In the genomic region with DNA sequence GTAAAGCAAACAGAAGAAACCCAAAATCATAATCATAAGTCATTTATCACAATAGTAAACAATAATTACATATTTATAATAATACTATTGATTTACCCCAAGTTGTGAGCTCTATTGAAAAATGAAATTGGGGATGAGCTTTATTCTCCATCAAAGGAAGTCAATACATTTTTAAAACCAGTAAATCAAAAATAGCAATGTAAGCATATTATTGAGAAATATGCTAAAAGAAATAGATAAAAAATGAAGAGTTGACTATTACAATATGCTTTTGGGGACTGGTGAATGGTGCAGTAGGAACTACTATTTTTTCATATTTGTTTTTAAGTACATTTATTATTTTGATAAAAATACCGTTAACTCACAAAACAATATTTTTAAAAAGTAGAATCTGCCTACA, we compare ENCODE assay signal across 20 cellular contexts.
"Had no signal": no experiment of that assay in that cellular context is flagged by ENCODE, and none has a peak within 500 bp of the region (broad histone marks: within the 10 kb centered on the region; RNA-seq: fewer than 3 reads in every experiment).

No MANE protein-coding gene starts in this region.

- H2AFZ ChIP-seq: hepatocyte had no signal

- DNase-seq: colonic mucosa; cortex of kidney; effector CD8-positive, alpha-beta T cell; foreskin keratinocyte; heart left ventricle; hypothalamus; immature natural killer cell; islet precursor cell; kidney; kidney glomerular epithelial cell; left colon; left ventricle myocardium inferior; lower lobe of right lung; mesenchymal stem cell; mucosa of descending colon; naive B cell had no signal

- H3K9me3 ChIP-seq: colonic mucosa, esophagus muscularis mucosa, gastroesophageal sphincter had no signal

- H3K27ac ChIP-seq: colonic mucosa, esophagus muscularis mucosa, foreskin keratinocyte, gastroesophageal sphincter, heart left ventricle, left ventricle myocardium inferior, lower lobe of right lung had no signal

- H3K4me2 ChIP-seq: hepatocyte had no signal

- FAIRE-seq: frontal cortex, kidney had no signal

- H3K79me2 ChIP-seq: hepatocyte had no signal

- H3K4me3 ChIP-seq: colonic mucosa, esophagus muscularis mucosa, gastroesophageal sphincter, heart left ventricle, hepatocyte, left ventricle myocardium inferior, lower lobe of right lung, mucosa of descending colon had no signal

- H3K36me3 ChIP-seq: colonic mucosa, esophagus muscularis mucosa, gastroesophageal sphincter, heart left ventricle, left ventricle myocardium inferior, lower lobe of right lung had no signal

- H3K27me3 ChIP-seq: colonic mucosa, esophagus muscularis mucosa, foreskin keratinocyte, gastroesophageal sphincter, heart left ventricle, hepatocyte had no signal

- ATAC-seq: foreskin keratinocyte, gastroesophageal sphincter, heart left ventricle, lower lobe of right lung, mucosa of descending colon had no signal

- H3K4me1 ChIP-seq: colonic mucosa, esophagus muscularis mucosa, foreskin keratinocyte, gastroesophageal sphincter, heart left ventricle, left ventricle myocardium inferior, lower lobe of right lung had no signal
